ENCODE assay signal across 16 cellular contexts in the genomic region with DNA sequence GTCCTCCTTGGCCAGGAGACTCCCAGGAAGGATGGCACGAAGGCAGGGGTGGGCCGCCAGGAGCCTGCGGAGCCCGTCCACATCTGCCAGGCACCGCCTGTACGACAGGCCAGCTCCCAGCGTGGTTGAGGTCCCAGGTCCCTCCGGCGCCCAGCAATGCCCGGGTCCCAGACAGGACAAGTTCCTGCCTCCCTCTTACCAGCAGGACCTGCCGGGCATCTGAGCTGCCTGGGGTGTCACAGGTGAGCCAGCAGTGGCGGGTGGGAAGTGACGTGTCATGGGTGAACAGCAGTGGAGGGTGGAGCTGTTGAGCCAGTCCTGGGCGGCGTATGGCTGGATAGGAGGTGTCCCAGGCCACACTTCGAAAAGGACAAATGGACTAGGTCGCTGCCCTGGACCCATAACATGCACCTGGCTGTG. TPM values are rescaled to one million over a fixed set of nuclear protein-coding genes. Genes with fewer than 3 reads are reported as not detected.
A peak's percentile ranks its signal among the peaks of the same experiment; 100 is the strongest.
DNase-seq lines count a peak whose midpoint lies in the region; ATAC-seq and TF ChIP-seq lines count a peak whose summit lies in the region.
"Had no signal": no experiment of that assay in that cellular context is flagged by ENCODE, and none has a peak within 500 bp of the region (broad histone marks: within the 10 kb centered on the region; RNA-seq: fewer than 3 reads in every experiment).

No MANE protein-coding gene starts in this region.

- H3K4me1 ChIP-seq in mucosa of descending colon (ENCODE audit: low read depth) = no peaks in the 10 kb centered on the region
- H3K4me1 ChIP-seq: BLaER1 had no signal

- intact Hi-C loops in mucosa of descending colon (cut with DNase I, micrococcal nuclease) = no loop called here

- H3K4me3 ChIP-seq in mucosa of descending colon = no peak overlapping the region
- H3K4me3 ChIP-seq: BLaER1, coronary artery had no signal

- H3K9me3 ChIP-seq in mucosa of descending colon = no peaks in the 10 kb centered on the region
- H3K9me3 ChIP-seq: BLaER1 had no signal

- DNase-seq in DMS53 (lab: John Stamatoyannopoulos, UW) (peak; percentile 96), NCI-H774 (lab: John Stamatoyannopoulos, UW) (peak; percentile 28), mucosa of descending colon (peak; percentile 78 to 84 (median 84)), OCI-M1 (lab: John Stamatoyannopoulos, UW) (no peak)
- no peak for DNase-seq in activated T-cell treated with anti-CD3 and anti-CD28 coated beads, Interleukin-2, amount 50 U/mL, for 1 hour
- DNase-seq: activated naive CD8-positive, alpha-beta T cell treated with anti-CD3 and anti-CD28 coated beads, Interleukin-2, amount 10 ng/mL, durations not matched to agents 7 days and 5 days; GDM1; NCI-H1930 had no signal

- H3K36me3 ChIP-seq in mucosa of descending colon (ENCODE audit: low read depth) = no peaks in the 10 kb centered on the region
- H3K36me3 ChIP-seq: BLaER1 had no signal

- peak; percentile 97 for ATAC-seq in mucosa of descending colon
- ATAC-seq in GM21390 (IDR thresholded peaks at IDR 0.05; ENCODE audit: unreplicated experiment) = no peak
- ATAC-seq in HG02678 (IDR thresholded peaks at IDR 0.05; ENCODE audit: unreplicated experiment) = no peak
- ATAC-seq: activated CD8-positive, alpha-beta memory T cell treated with anti-CD3 and anti-CD28 coated beads, Interleukin-2, amount 10 ng/mL, durations not matched to agents 7 days and 5 days; right cardiac atrium had no signal

- no peak for TF ChIP-seq CTCF in mucosa of descending colon (IDR thresholded peaks at IDR 0.05)

- peak overlapping the region; percentile 8 for H3K27ac ChIP-seq in cingulate gyrus (ENCODE audit: low read depth, low read length)
- H3K27ac ChIP-seq: BLaER1, coronary artery, KMS-11 had no signal

RNA-seq across cellular contexts. Expression of gene BAHCC1, which starts 15.7 kb away (rescaled TPM):
- total RNA-seq in mucosa of descending colon = 10 to 100 TPM; 14.0 to 27.4 (median 16.5) TPM

Comparison
In these comparisons a context has a peak if more than half of its experiments do, and no peak if none do; other contexts are left out.
1. DNase-seq: peak in DMS53 (single experiment), NCI-H774 (single experiment) and mucosa of descending colon (3 of 3); none in activated T-cell treated with anti-CD3 and anti-CD28 coated beads, Interleukin-2, amount 50 U/mL, for 1 hour (single experiment) and OCI-M1 (single experiment).